8 cellular contexts compared by ENCODE assay signal in genomic region chr6:111709615-111710398, GRCh38.
A peak's percentile ranks its signal among the peaks of the same experiment; 100 is the strongest.
DNase-seq lines count a peak whose midpoint lies in the region; ATAC-seq and TF ChIP-seq lines count a peak whose summit lies in the region.

No MANE protein-coding gene starts in this region.

- no peaks in the 10 kb centered on the region for H4K20me1 ChIP-seq in KMS-11 (ENCODE audit: insufficient read depth)

- H3K4me3 ChIP-seq in KMS-11 (IDR thresholded peaks at IDR 0.05; ENCODE audit: insufficient read depth, low read depth, low read length), result no peak overlapping the region
- no peak overlapping the region for H3K4me3 ChIP-seq in ovary

- H3K36me3 ChIP-seq in KMS-11 (ENCODE audit: insufficient read depth) (no peaks in the 10 kb centered on the region), ovary (no peaks in the 10 kb centered on the region)

- TF ChIP-seq CTCF in KMS-11 (conservative IDR thresholded peaks at IDR 0.05; ENCODE audit: low read depth, low read length), result peak; percentile 76
- TF ChIP-seq CTCF in ovary (IDR thresholded peaks at IDR 0.05), result peak; percentile 51 to 90 (median 69)

- WGBS in ovary, 3 donors, result 18 to 27% (median 18%) methylated on average over 5 of the region's 5 CpGs

- no peak overlapping the region for H2AFZ ChIP-seq in KMS-11 (ENCODE audit: low read depth)

- H3K9ac ChIP-seq in KMS-11, result no peak overlapping the region

- no peak overlapping the region for H3K27ac ChIP-seq in KMS-11
- peak overlapping the region in 1 of 2 donors; percentile 60 for H3K27ac ChIP-seq in ovary

- H3K27me3 ChIP-seq in KMS-11 (ENCODE audit: insufficient read depth, low read depth), result no peaks in the 10 kb centered on the region
- H3K27me3 ChIP-seq in ovary, result no peaks in the 10 kb centered on the region

- intact Hi-C loops in ovary (cut with DNase I), result loop anchor here (2.0 to 10.0 kb wide), 5 partner anchors 287 to 335 kb away; no protein-coding TSS in a partner anchor

- no peaks in the 10 kb centered on the region for H3K9me3 ChIP-seq in ovary

- no peak for TF ChIP-seq POLR2A in ovary (IDR thresholded peaks at IDR 0.05)

- peak; percentile 82 for DNase-seq in EH (ENCODE audit: low read depth)
- DNase-seq in RKO (ENCODE audit: low spot score), result peak; percentile 84
- DNase-seq in activated gamma-delta T cell treated with anti-CD3 and anti-CD28 coated beads, Interleukin-2, amount 50 U/mL, for 16 hours (ENCODE audit: low read depth), result peak; percentile 26
- DNase-seq in foreskin melanocyte, result peak; percentile 51
- DNase-seq in ovary, result peak; percentile 69 to 85 (median 76)

- H3K4me2 ChIP-seq in KMS-11, result peak overlapping the region; percentile 19; the same call in 1 of the 2 replicates

- ATAC-seq in GM21723 (IDR thresholded peaks at IDR 0.05; ENCODE audit: unreplicated experiment), result peak; percentile 97
- no peak for ATAC-seq in HG03097 (IDR thresholded peaks at IDR 0.05; ENCODE audit: low FRiP score, unreplicated experiment)

- H3K4me1 ChIP-seq in KMS-11 (ENCODE audit: low read depth, poor library complexity, severe bottlenecking), result peaks cover 6% of the 10 kb centered on the region
- peaks cover 10% of the 10 kb centered on the region for H3K4me1 ChIP-seq in ovary (ENCODE audit: insufficient read depth)

- TF ChIP-seq EP300 in ovary (IDR thresholded peaks at IDR 0.05), result no peak

- H3K79me2 ChIP-seq in KMS-11 (ENCODE audit: insufficient read depth, low read depth), result no peaks in the 10 kb centered on the region

Comparison
In these comparisons a context has a peak if more than half of its experiments do, and no peak if none do; other contexts are left out.
1. DNase-seq: peak in every context shown above with its lines; median percentile 84 in RKO; 82 in EH; 76 in ovary; 51 in foreskin melanocyte; 26 in activated gamma-delta T cell treated with anti-CD3 and anti-CD28 coated beads, Interleukin-2, amount 50 U/mL, for 16 hours.